In the genomic region with DNA sequence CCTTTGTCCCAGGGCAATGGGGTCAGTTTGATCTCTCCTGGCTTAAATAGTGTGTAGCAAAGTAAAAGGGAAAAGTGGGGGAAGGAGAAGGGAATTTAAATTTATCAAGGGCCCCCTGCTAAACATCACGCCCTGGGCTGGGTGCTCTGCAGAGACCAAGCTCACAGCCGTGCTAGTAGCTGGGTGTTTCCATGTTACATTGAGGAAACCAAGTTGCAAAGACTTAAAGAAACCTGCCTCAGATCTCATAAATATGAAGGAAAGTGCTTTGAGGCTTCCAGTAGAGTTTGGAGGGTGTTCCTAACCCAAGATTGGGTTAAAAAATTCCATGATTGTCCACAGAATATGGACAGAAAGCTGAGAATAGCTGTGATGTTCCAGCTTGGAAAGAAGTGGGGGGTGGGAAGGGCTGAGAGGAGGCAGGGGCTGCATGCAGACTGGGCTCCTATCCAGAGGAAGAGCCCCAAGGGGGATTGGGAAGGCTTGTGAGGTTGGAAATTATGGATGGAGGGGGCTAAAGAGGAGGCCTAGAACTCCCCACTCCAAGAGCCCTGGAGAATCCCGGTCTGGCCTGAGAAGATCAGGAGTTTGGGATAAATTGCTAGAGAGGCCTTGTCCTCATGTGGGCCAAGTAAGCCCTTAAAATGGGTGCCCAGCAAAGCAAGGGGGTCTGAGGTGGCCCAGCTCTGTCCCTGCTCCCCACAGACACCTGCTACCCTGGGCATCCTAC, we compare ENCODE assay signal across 13 cellular contexts. TPM values are rescaled to one million over a fixed set of nuclear protein-coding genes. Genes with fewer than 3 reads are reported as not detected.
A peak's percentile ranks its signal among the peaks of the same experiment; 100 is the strongest.
DNase-seq lines count a peak whose midpoint lies in the region; ATAC-seq and TF ChIP-seq lines count a peak whose summit lies in the region.
"Had no signal": no experiment of that assay in that cellular context is flagged by ENCODE, and none has a peak within 500 bp of the region (broad histone marks: within the 10 kb centered on the region; RNA-seq: fewer than 3 reads in every experiment).

No MANE protein-coding gene starts in this region.

- H3K36me3 ChIP-seq in upper lobe of left lung (no peaks in the 10 kb centered on the region), HAP-1 (replicated peaks) (no peaks in the 10 kb centered on the region)

- no peaks in the 10 kb centered on the region for H3K27me3 ChIP-seq in upper lobe of left lung
- no peaks in the 10 kb centered on the region for H3K27me3 ChIP-seq in HAP-1 (ENCODE audit: low read depth)

- H3K27me3 Mint-ChIP-seq in activated CD4-positive, alpha-beta memory T cell treated with anti-CD3 and anti-CD28 coated beads, Interleukin-2, amount 10 ng/mL, durations not matched to agents 7 days and 5 days = peaks cover 28% of the 10 kb centered on the region

- H3K9me3 ChIP-seq in upper lobe of left lung (no peaks in the 10 kb centered on the region), HAP-1 (no peaks in the 10 kb centered on the region)

- 70 to 75% methylated on average over 3 of the region's 3 CpGs for WGBS in upper lobe of left lung, 2 donors

- no peaks in the 10 kb centered on the region for H3K9me3 Mint-ChIP-seq in activated CD4-positive, alpha-beta memory T cell treated with anti-CD3 and anti-CD28 coated beads, Interleukin-2, amount 10 ng/mL, durations not matched to agents 7 days and 5 days

- peaks cover 0 to 5% (median 1%) of the 10 kb centered on the region in 4 donors for H3K4me1 ChIP-seq in upper lobe of left lung
- H3K4me1 ChIP-seq in HAP-1 = no peaks in the 10 kb centered on the region

- no peak for TF ChIP-seq POLR2A in upper lobe of left lung (IDR thresholded peaks at IDR 0.05)

- H3K27ac ChIP-seq in upper lobe of left lung = peak overlapping the region in 3 of 4 donors; percentile 34 to 58 (median 40)

- TF ChIP-seq CTCF in omental fat pad (IDR thresholded peaks at IDR 0.05) = no peak
- TF ChIP-seq CTCF in upper lobe of left lung (IDR thresholded peaks at IDR 0.05) = no peak

- H3K4me1 Mint-ChIP-seq in activated CD4-positive, alpha-beta memory T cell treated with anti-CD3 and anti-CD28 coated beads, Interleukin-2, amount 10 ng/mL, durations not matched to agents 7 days and 5 days = peaks cover 2% of the 10 kb centered on the region

- H3K27ac Mint-ChIP-seq in activated CD4-positive, alpha-beta memory T cell treated with anti-CD3 and anti-CD28 coated beads, Interleukin-2, amount 10 ng/mL, durations not matched to agents 7 days and 5 days = no peak overlapping the region

- no peak for TF ChIP-seq EP300 in upper lobe of left lung (IDR thresholded peaks at IDR 0.05)

- CTCF ChIA-PET in activated CD4-positive, alpha-beta memory T cell treated with anti-CD3 and anti-CD28 coated beads, Interleukin-2, amount 10 ng/mL, durations not matched to agents 7 days and 5 days (lab: Charles Lee) = no interaction called here

- H3K4me3 ChIP-seq in upper lobe of left lung (no peak overlapping the region), HAP-1 (no peak overlapping the region)

- DNase-seq in activated CD8-positive, alpha-beta memory T cell treated with anti-CD3 and anti-CD28 coated beads for 24 hours = peak; percentile 11
- no peak for DNase-seq in activated CD8-positive, alpha-beta memory T cell treated with anti-CD3 and anti-CD28 coated beads, Interleukin-2, amount 50 U/mL, for 4 hours
- DNase-seq in left cardiac atrium (no peak), omental fat pad (ENCODE audit: low spot score) (peak; percentile 7), upper lobe of left lung (peak in 1 of 2 donors; percentile 3), HAP-1 (ENCODE audit: low spot score in 2 of 2) (no peak), NCI-H1417 treated with DMSO at 0.1 percent for 48 hours (lab: John Stamatoyannopoulos, UW) (no peak)
- DNase-seq in activated CD4-positive, alpha-beta memory T cell treated with anti-CD3 and anti-CD28 coated beads, Interleukin-2, amount 10 ng/mL, durations not matched to agents 7 days and 5 days = no peak
- DNase-seq: anterior cingulate cortex, DMS79, NCI-H1436 had no signal

- intact Hi-C loops in left cardiac atrium (cut with DNase I) = no loop called here

- in situ Hi-C loops in HAP-1 (cut with MboI; ENCODE audit: low sequenced_read_pairs) = no loop called here

- H3K4me3 Mint-ChIP-seq in activated CD4-positive, alpha-beta memory T cell treated with anti-CD3 and anti-CD28 coated beads, Interleukin-2, amount 10 ng/mL, durations not matched to agents 7 days and 5 days = no peak overlapping the region

- POLR2A ChIA-PET in activated CD4-positive, alpha-beta memory T cell treated with anti-CD3 and anti-CD28 coated beads, Interleukin-2, amount 10 ng/mL, durations not matched to agents 7 days and 5 days (lab: Charles Lee) = no interaction called here

- ATAC-seq in left cardiac atrium = peak; percentile 13 to 31
- no peak for ATAC-seq in omental fat pad (ENCODE audit: low FRiP score)
- no peak for ATAC-seq in upper lobe of left lung (ENCODE audit: low FRiP score in 2 of 2)

- no peaks in the 10 kb centered on the region for H3K36me3 Mint-ChIP-seq in activated CD4-positive, alpha-beta memory T cell treated with anti-CD3 and anti-CD28 coated beads, Interleukin-2, amount 10 ng/mL, durations not matched to agents 7 days and 5 days (ENCODE audit: low read depth)

RNA-seq across cellular contexts. Expression of gene OAF, which starts 25.0 kb away (rescaled TPM):
- total RNA-seq in left cardiac atrium (10 to 100 TPM; 32.9 to 59.6 TPM), omental fat pad (10 to 100 TPM; 32.3 to 97.4 (median 67.0) TPM), upper lobe of left lung (10 to 100 TPM in 2 of 6 donors, 1 to 10 TPM in 4; 5.1 to 41.6 (median 8.7) TPM)
- total RNA-seq in activated CD4-positive, alpha-beta memory T cell treated with anti-CD3 and anti-CD28 coated beads, Interleukin-2, amount 10 ng/mL, durations not matched to agents 7 days and 5 days = 1 to 10 TPM; 1.4 to 2.0 TPM

RNA-seq across cellular contexts. Expression of gene TRIM29, which starts 47.9 kb away (rescaled TPM):
- under 1 TPM in 1 of 2 donors, not detected in 1; 0.50 TPM for total RNA-seq in left cardiac atrium
- total RNA-seq in omental fat pad = 1 to 10 TPM; 1.3 to 5.7 (median 3.0) TPM
- 10 to 100 TPM in 2 of 6 donors, 1 to 10 TPM in 4; 2.3 to 36.7 (median 8.4) TPM for total RNA-seq in upper lobe of left lung
- total RNA-seq in activated CD4-positive, alpha-beta memory T cell treated with anti-CD3 and anti-CD28 coated beads, Interleukin-2, amount 10 ng/mL, durations not matched to agents 7 days and 5 days = not detected
- total RNA-seq: epithelial cell of proximal tubule; T-helper 1 cell treated with Interleukin-12 subunit alpha and Interleukin-12 subunit beta and Interleukin-4 antibody, amounts not matched to agents 30 ng/mL and 1 ng/mL, for 36 hours had no signal

RNA-seq across cellular contexts. Expression of gene POU2F3, which starts 54.1 kb away (rescaled TPM):
- total RNA-seq in left cardiac atrium (not detected), omental fat pad (under 1 TPM in 2 of 4 donors, not detected in 2; 0.19 to 0.24 TPM), upper lobe of left lung (10 to 100 TPM in 1 of 6 donors, 1 to 10 TPM in 5; 1.7 to 21.0 (median 3.5) TPM)
- total RNA-seq in activated CD4-positive, alpha-beta memory T cell treated with anti-CD3 and anti-CD28 coated beads, Interleukin-2, amount 10 ng/mL, durations not matched to agents 7 days and 5 days = not detected

Comparison
In these comparisons a context has a peak if more than half of its experiments do, and no peak if none do; other contexts are left out.
1. DNase-seq: peak in activated CD8-positive, alpha-beta memory T cell treated with anti-CD3 and anti-CD28 coated beads for 24 hours (single experiment) and omental fat pad (single experiment); none in activated CD8-positive, alpha-beta memory T cell treated with anti-CD3 and anti-CD28 coated beads, Interleukin-2, amount 50 U/mL, for 4 hours (single experiment), left cardiac atrium (single experiment), HAP-1 (0 of 2), activated CD4-positive, alpha-beta memory T cell treated with anti-CD3 and anti-CD28 coated beads, Interleukin-2, amount 10 ng/mL, durations not matched to agents 7 days and 5 days (single experiment) and NCI-H1417 treated with DMSO at 0.1 percent for 48 hours (single experiment).
2. ATAC-seq: peak in left cardiac atrium (2 of 2); none in omental fat pad (single experiment) and upper lobe of left lung (0 of 2).